ENCODE assay signal across 16 cellular contexts in genomic region chr6:111494951-111495350, GRCh38. TPM values are rescaled to one million over a fixed set of nuclear protein-coding genes. Genes with fewer than 3 reads are reported as not detected.
DNase-seq lines count a peak whose midpoint lies in the region; ATAC-seq and TF ChIP-seq lines count a peak whose summit lies in the region.
"Had no signal": no experiment of that assay in that cellular context is flagged by ENCODE, and none has a peak within 500 bp of the region (broad histone marks: within the 10 kb centered on the region; RNA-seq: fewer than 3 reads in every experiment).

No MANE protein-coding gene starts in this region.

- no peak for ATAC-seq in heart right ventricle
- ATAC-seq in HG02678 (IDR thresholded peaks at IDR 0.05; ENCODE audit: unreplicated experiment) = no peak
- ATAC-seq in HG03139 (IDR thresholded peaks at IDR 0.05; ENCODE audit: unreplicated experiment) = no peak
- ATAC-seq: CD8-positive, alpha-beta T cell; HCT116 had no signal

- no peak for TF ChIP-seq CTCF in left ventricle myocardium inferior (IDR thresholded peaks at IDR 0.05; ENCODE audit: borderline replicate concordance)
- no peak for TF ChIP-seq CTCF in heart right ventricle (IDR thresholded peaks at IDR 0.05)
- no peak for TF ChIP-seq CTCF in osteocyte (IDR thresholded peaks at IDR 0.05)
- TF ChIP-seq CTCF in OCI-LY7 (conservative IDR thresholded peaks at IDR 0.05; ENCODE audit: low read length) = no peak

- POLR2A ChIA-PET in OCI-LY7 (lab: Charles Lee) = interaction anchor here (1.2 kb wide), 1 partner anchor 36 kb away, joined by 4 read pairs; no protein-coding TSS in a partner anchor

- no peak overlapping the region for H2AFZ ChIP-seq in OCI-LY7 (ENCODE audit: low read length)
- H2AFZ ChIP-seq: GM23248 had no signal

- no peaks in the 10 kb centered on the region for H4K20me1 ChIP-seq in OCI-LY7 (ENCODE audit: insufficient read depth, low read length)

- intact Hi-C loops in left ventricle myocardium inferior (cut with micrococcal nuclease) = no loop called here
- intact Hi-C loops in heart right ventricle (cut with DNase I) = no loop called here
- intact Hi-C loops in OCI-LY7 (cut with micrococcal nuclease; ENCODE audit: unreplicated experiment) = no loop called here

- H3K9me3 ChIP-seq in left ventricle myocardium inferior (replicated peaks) = no peaks in the 10 kb centered on the region
- H3K9me3 ChIP-seq in heart right ventricle = no peaks in the 10 kb centered on the region
- H3K9me3 ChIP-seq in OCI-LY7 (ENCODE audit: low read length) = no peaks in the 10 kb centered on the region

- no TSS peak for BruUV-seq in OCI-LY7 (replicated peaks; lab: Mats Ljungman, UMichigan)

- H3K9me2 ChIP-seq in OCI-LY7 (ENCODE audit: insufficient read depth, low read length) = no peaks in the 10 kb centered on the region

- H3K27me3 ChIP-seq in left ventricle myocardium inferior (ENCODE audit: low read depth) (no peaks in the 10 kb centered on the region), heart right ventricle (no peaks in the 10 kb centered on the region)

- H3K27ac Mint-ChIP-seq in osteocyte (ENCODE audit: unreplicated experiment) = peak overlapping the region; percentile 50
- H3K27ac Mint-ChIP-seq: CD8-positive, alpha-beta T cell had no signal

- H3K4me3 ChIP-seq in left ventricle myocardium inferior = no peak overlapping the region
- H3K4me3 ChIP-seq in heart right ventricle = no peak overlapping the region
- no peak overlapping the region for H3K4me3 ChIP-seq in OCI-LY7 (ENCODE audit: low read depth, low read length, poor library complexity, severe bottlenecking)
- H3K4me3 ChIP-seq: GM23248 had no signal

- H3K27ac ChIP-seq in left ventricle myocardium inferior (replicated peaks) = peak overlapping the region; percentile 13
- H3K27ac ChIP-seq in heart right ventricle = no peak overlapping the region
- H3K27ac ChIP-seq in OCI-LY7 (ENCODE audit: low read depth, low read length, poor library complexity, severe bottlenecking) = no peak overlapping the region
- H3K27ac ChIP-seq: 22Rv1, GM23248 had no signal

- CTCF ChIA-PET in OCI-LY7 (lab: Charles Lee; ENCODE audit: unreplicated experiment) = no interaction called here

- peaks cover 53% of the 10 kb centered on the region; the same call in 1 of the 2 replicates for H3K79me2 ChIP-seq in OCI-LY7 (ENCODE audit: insufficient read depth, low read depth, low read length)

- peaks cover 3% of the 10 kb centered on the region for H3K36me3 Mint-ChIP-seq in osteocyte (ENCODE audit: unreplicated experiment)

- 93 to 98% methylated on average over 2 of the region's 2 CpGs for WGBS in heart right ventricle, 2 donors

- no peaks in the 10 kb centered on the region for H3K27me3 Mint-ChIP-seq in osteocyte (ENCODE audit: unreplicated experiment)

- no peak overlapping the region for H3K4me2 ChIP-seq in OCI-LY7 (ENCODE audit: low read length)

- H3K4me1 Mint-ChIP-seq in osteocyte (ENCODE audit: unreplicated experiment) = peaks cover 16% of the 10 kb centered on the region

- no peaks in the 10 kb centered on the region for H3K36me3 ChIP-seq in left ventricle myocardium inferior
- H3K36me3 ChIP-seq in heart right ventricle = peaks cover 0 to 5% (median 0%) of the 10 kb centered on the region in 9 donors
- peaks cover 15% of the 10 kb centered on the region for H3K36me3 ChIP-seq in OCI-LY7 (ENCODE audit: insufficient read depth, low read length)

- DNase-seq in left ventricle myocardium inferior (no peak), heart right ventricle (no peak), dermis blood vessel endothelial cell (peak; percentile 59), osteocyte (ENCODE audit: extremely low spot score, unreplicated experiment) (no peak), OCI-LY7 (ENCODE audit: low spot score) (no peak)
- DNase-seq: CD8-positive, alpha-beta T cell; COR-L47; DMS153; DMS79 treated with DMSO at 0.1 percent for 48 hours; EL; GM23248 had no signal

- H3K9me3 Mint-ChIP-seq in osteocyte (ENCODE audit: unreplicated experiment) = no peaks in the 10 kb centered on the region
- H3K9me3 Mint-ChIP-seq: CD14-positive monocyte; CD8-positive, alpha-beta T cell had no signal

- H3K4me3 Mint-ChIP-seq in osteocyte (ENCODE audit: unreplicated experiment) = no peak overlapping the region
- H3K4me3 Mint-ChIP-seq: CD14-positive monocyte; CD8-positive, alpha-beta T cell had no signal

- H3K4me1 ChIP-seq in left ventricle myocardium inferior (peaks cover 21% of the 10 kb centered on the region), heart right ventricle (peaks cover 0 to 31% (median 17%) of the 10 kb centered on the region in 9 donors), OCI-LY7 (ENCODE audit: insufficient read depth, low read length, poor library complexity, severe bottlenecking) (no peaks in the 10 kb centered on the region)

RNA-seq across cellular contexts. Expression of gene REV3L, which starts 11.9 kb away (rescaled TPM):
- 12.5 TPM for total RNA-seq in left ventricle myocardium inferior
- total RNA-seq in heart right ventricle = 10 to 100 TPM; 11.5 to 23.9 (median 13.9) TPM
- 10 to 100 TPM in 1 of 2 donors, 1 to 10 TPM in 1; 5.6 to 25.8 TPM for polyA plus RNA-seq in heart right ventricle
- total RNA-seq in dermis blood vessel endothelial cell = 39.5 and 61.2 TPM in 2 replicates
- 26.4 and 29.4 TPM in 2 replicates for total RNA-seq in osteocyte
- total RNA-seq in OCI-LY7 (2014; rRNA removed; shearing (Covaris generic)) = 24.8 and 26.6 TPM in 2 replicates
- total RNA-seq in OCI-LY7 (2022) = 33.4 and 34.9 TPM in 2 replicates
